ENCODE assay signal across 1 cellular context in the genomic region with DNA sequence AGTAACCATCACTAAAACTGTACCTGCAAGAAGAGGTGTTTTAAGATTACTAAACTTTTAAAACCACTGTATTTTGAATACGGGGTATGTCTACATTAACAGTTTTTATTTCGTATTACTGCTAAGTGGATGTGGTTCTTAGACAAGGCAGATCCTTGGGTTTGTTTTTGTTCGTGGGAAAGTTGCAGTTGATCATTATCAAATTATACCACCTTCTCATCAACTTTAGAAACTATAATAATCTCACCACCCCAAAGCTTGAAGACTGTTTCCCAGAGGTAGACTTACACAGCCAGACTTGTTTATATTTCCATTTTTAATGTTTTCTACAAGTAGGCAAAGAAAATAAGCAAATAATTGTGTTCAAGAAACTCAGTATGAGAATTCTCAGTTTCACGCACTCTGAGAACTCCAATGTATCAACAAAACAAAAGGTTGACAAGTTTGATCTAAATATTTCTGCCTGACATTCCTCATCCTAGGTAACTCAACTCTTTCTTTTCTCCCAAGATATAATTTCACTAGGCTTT.
TF ChIP-seq lines count a peak whose summit lies in the region.

No MANE protein-coding gene starts in this region.

TF ChIP-seq in WTC11, 78 proteins besides CTCF, POLR2A, EP300 and RAD21 (continued from another document):
- TF ChIP-seq, protein P1, sequence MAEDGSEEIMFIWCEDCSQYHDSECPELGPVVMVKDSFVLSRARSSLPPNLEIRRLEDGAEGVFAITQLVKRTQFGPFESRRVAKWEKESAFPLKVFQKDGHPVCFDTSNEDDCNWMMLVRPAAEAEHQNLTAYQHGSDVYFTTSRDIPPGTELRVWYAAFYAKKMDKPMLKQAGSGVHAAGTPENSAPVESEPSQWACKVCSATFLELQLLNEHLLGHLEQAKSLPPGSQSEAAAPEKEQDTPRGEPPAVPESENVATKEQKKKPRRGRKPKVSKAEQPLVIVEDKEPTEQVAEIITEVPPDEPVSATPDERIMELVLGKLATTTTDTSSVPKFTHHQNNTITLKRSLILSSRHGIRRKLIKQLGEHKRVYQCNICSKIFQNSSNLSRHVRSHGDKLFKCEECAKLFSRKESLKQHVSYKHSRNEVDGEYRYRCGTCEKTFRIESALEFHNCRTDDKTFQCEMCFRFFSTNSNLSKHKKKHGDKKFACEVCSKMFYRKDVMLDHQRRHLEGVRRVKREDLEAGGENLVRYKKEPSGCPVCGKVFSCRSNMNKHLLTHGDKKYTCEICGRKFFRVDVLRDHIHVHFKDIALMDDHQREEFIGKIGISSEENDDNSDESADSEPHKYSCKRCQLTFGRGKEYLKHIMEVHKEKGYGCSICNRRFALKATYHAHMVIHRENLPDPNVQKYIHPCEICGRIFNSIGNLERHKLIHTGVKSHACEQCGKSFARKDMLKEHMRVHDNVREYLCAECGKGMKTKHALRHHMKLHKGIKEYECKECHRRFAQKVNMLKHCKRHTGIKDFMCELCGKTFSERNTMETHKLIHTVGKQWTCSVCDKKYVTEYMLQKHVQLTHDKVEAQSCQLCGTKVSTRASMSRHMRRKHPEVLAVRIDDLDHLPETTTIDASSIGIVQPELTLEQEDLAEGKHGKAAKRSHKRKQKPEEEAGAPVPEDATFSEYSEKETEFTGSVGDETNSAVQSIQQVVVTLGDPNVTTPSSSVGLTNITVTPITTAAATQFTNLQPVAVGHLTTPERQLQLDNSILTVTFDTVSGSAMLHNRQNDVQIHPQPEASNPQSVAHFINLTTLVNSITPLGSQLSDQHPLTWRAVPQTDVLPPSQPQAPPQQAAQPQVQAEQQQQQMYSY (CRISPR knock-in tag; IDR thresholded peaks at IDR 0.05): no peak
